Comparison of ENCODE assay signal across 13 cellular contexts in genomic region chr12:124814741-124815613, GRCh38. TPM values are rescaled to one million over a fixed set of nuclear protein-coding genes. Genes with fewer than 3 reads are reported as not detected.
DNase-seq lines count a peak whose midpoint lies in the region; ATAC-seq, FAIRE-seq and TF ChIP-seq lines count a peak whose summit lies in the region.
"Had no signal": no experiment of that assay in that cellular context is flagged by ENCODE, and none has a peak within 500 bp of the region (broad histone marks: within the 10 kb centered on the region; RNA-seq: fewer than 3 reads in every experiment).

No MANE protein-coding gene starts in this region.

- H3K4me3 ChIP-seq in right lobe of liver: no peak overlapping the region
- H3K4me3 ChIP-seq in effector memory CD4-positive, alpha-beta T cell (ENCODE audit: insufficient read depth, low read depth, low read length, poor library complexity, severe bottlenecking): no peak overlapping the region
- H3K4me3 ChIP-seq in spleen: no peak overlapping the region

- DNase-seq in CD14-positive monocyte (ENCODE audit: low spot score) (peak; percentile 64), NCI-H1417 (lab: John Stamatoyannopoulos, UW) (peak in 2 of 3 experiments; percentile 70 to 88), SHP77 (lab: John Stamatoyannopoulos, UW) (peak; percentile 64 to 72), right lobe of liver (peak in 1 of 3 donors; percentile 54), ureter (ENCODE audit: low spot score) (no peak), spleen (no peak), RCC 7860 (ENCODE audit: low spot score) (no peak)
- no peak for DNase-seq in effector memory CD4-positive, alpha-beta T cell
- DNase-seq: activated CD8-positive, alpha-beta T cell treated with anti-CD3 and anti-CD28 coated beads for 36 hours; activated naive CD4-positive, alpha-beta T cell treated with anti-CD3 and anti-CD28 coated beads for 36 hours; cerebellar nuclear complex had no signal

- TF ChIP-seq CTCF in CD14-positive monocyte (IDR thresholded peaks at IDR 0.05) (no peak), right lobe of liver (IDR thresholded peaks at IDR 0.05) (no peak), spleen (IDR thresholded peaks at IDR 0.05 in 8 of 11, conservative IDR thresholded peaks at IDR 0.05 in 3 of 11) (no peak)

- H3K4me1 ChIP-seq in right lobe of liver (peaks cover 0 to 22% (median 9%) of the 10 kb centered on the region in 4 donors), spleen (no peaks in the 10 kb centered on the region)
- no peaks in the 10 kb centered on the region for H3K4me1 ChIP-seq in effector memory CD4-positive, alpha-beta T cell (ENCODE audit: control insufficient read depth, insufficient read depth, low read length, poor library complexity, severe bottlenecking)

- intact Hi-C loops in CD14-positive monocyte (cut with micrococcal nuclease) (no loop called here), right lobe of liver (cut with DNase I) (no loop called here), spleen (cut with DNase I; ENCODE audit: low total_unique reads) (no loop called here)

- H3K4me1 Mint-ChIP-seq in CD14-positive monocyte: peaks cover 36% of the 10 kb centered on the region

- H3K36me3 ChIP-seq in right lobe of liver (peaks cover 0 to 37% (median 21%) of the 10 kb centered on the region in 4 donors), spleen (peaks cover 0 to 51% (median 16%) of the 10 kb centered on the region in 6 donors)
- no peaks in the 10 kb centered on the region for H3K36me3 ChIP-seq in effector memory CD4-positive, alpha-beta T cell (ENCODE audit: control insufficient read depth, insufficient read depth, low read length)

- no peaks in the 10 kb centered on the region for H3K27me3 ChIP-seq in right lobe of liver
- no peaks in the 10 kb centered on the region for H3K27me3 ChIP-seq in effector memory CD4-positive, alpha-beta T cell (replicated peaks; ENCODE audit: control insufficient read depth, insufficient read depth, low read length, poor library complexity, severe bottlenecking)
- H3K27me3 ChIP-seq in spleen (replicated peaks in 1 of 7): no peaks in the 10 kb centered on the region

- H3K27ac ChIP-seq in right lobe of liver (peak overlapping the region; percentile 33 to 81 (median 71)), spleen (no peak overlapping the region)
- H3K27ac ChIP-seq in effector memory CD4-positive, alpha-beta T cell (ENCODE audit: insufficient read depth, low read length, poor library complexity, severe bottlenecking): no peak overlapping the region

- peaks cover 36 to 37% of the 10 kb centered on the region in 2 donors for H3K36me3 Mint-ChIP-seq in CD14-positive monocyte

- H3K4me3 Mint-ChIP-seq in CD14-positive monocyte: peak overlapping the region; percentile 77 to 87
- H3K4me3 Mint-ChIP-seq: activated CD8-positive, alpha-beta T cell treated with anti-CD3 and anti-CD28 coated beads for 36 hours; activated naive CD4-positive, alpha-beta T cell treated with anti-CD3 and anti-CD28 coated beads for 36 hours; T-helper 2 cell treated with Interferon-gamma antibody and Interleukin-4, amounts not matched to agents 5 μg/mL and 100 μg/mL, for 36 hours had no signal

- peaks cover 0 to 7% (median 1%) of the 10 kb centered on the region in 7 donors for H3K9me3 Mint-ChIP-seq in CD14-positive monocyte
- H3K9me3 Mint-ChIP-seq: activated CD8-positive, alpha-beta T cell treated with anti-CD3 and anti-CD28 coated beads for 36 hours; activated naive CD4-positive, alpha-beta T cell treated with anti-CD3 and anti-CD28 coated beads for 36 hours; T-helper 2 cell treated with Interferon-gamma antibody and Interleukin-4, amounts not matched to agents 5 μg/mL and 100 μg/mL, for 36 hours had no signal

- WGBS in right lobe of liver (ENCODE audit: insufficient coverage, low coverage, low lambda C conversion rate, missing lambda C conversion rate): 27% methylated on average over 7 of the region's 38 CpGs
- WGBS in spleen, 5 donors: 74 to 85% (median 82%) methylated on average over 38 of the region's 38 CpGs

- H3K27ac Mint-ChIP-seq in CD14-positive monocyte: peak overlapping the region in 4 of 7 donors; percentile 51 to 82 (median 68)
- H3K27ac Mint-ChIP-seq: activated CD8-positive, alpha-beta T cell treated with anti-CD3 and anti-CD28 coated beads for 36 hours; activated naive CD4-positive, alpha-beta T cell treated with anti-CD3 and anti-CD28 coated beads for 36 hours; T-helper 2 cell treated with Interferon-gamma antibody and Interleukin-4, amounts not matched to agents 5 μg/mL and 100 μg/mL, for 36 hours had no signal

- peak; percentile 70 to 75 (median 70) for ATAC-seq in right lobe of liver
- ATAC-seq: activated CD8-positive, alpha-beta T cell treated with anti-CD3 and anti-CD28 coated beads for 36 hours had no signal

- peaks cover 1 to 3% (median 2%) of the 10 kb centered on the region in 3 donors for H3K27me3 Mint-ChIP-seq in CD14-positive monocyte (ENCODE audit: low read depth in 3 of 3)
- H3K27me3 Mint-ChIP-seq: activated CD8-positive, alpha-beta T cell treated with anti-CD3 and anti-CD28 coated beads for 36 hours had no signal

- H3K9me3 ChIP-seq in right lobe of liver (no peaks in the 10 kb centered on the region), spleen (peaks cover 0 to 3% (median 0%) of the 10 kb centered on the region in 8 donors)
- no peaks in the 10 kb centered on the region for H3K9me3 ChIP-seq in effector memory CD4-positive, alpha-beta T cell (ENCODE audit: control insufficient read depth, low read length)

- TF ChIP-seq POLR2A in right lobe of liver (IDR thresholded peaks at IDR 0.05) (no peak), spleen (IDR thresholded peaks at IDR 0.05) (no peak)

- FAIRE-seq in RCC 7860 (lab: Jason Lieb, UNC): no peak
- FAIRE-seq: G401.6 had no signal

RNA-seq across cellular contexts. Expression of gene SCARB1, which starts 48.7 kb away (rescaled TPM):
- 10 to 100 TPM; 13.1 to 15.2 TPM for polyA plus RNA-seq in CD14-positive monocyte
- 100 to 1,000 TPM; 128 to 359 (median 214) TPM for total RNA-seq in right lobe of liver
- 20.8 TPM for total RNA-seq in ureter
- 10 to 100 TPM; 22.0 to 59.3 (median 32.6) TPM for total RNA-seq in spleen
- polyA plus RNA-seq in spleen: 10 to 100 TPM; 11.9 to 19.5 (median 19.2) TPM

Comparison
In these comparisons a context has a peak if more than half of its experiments do, and no peak if none do; other contexts are left out.
1. DNase-seq: peak in CD14-positive monocyte (single experiment), NCI-H1417 (2 of 3) and SHP77 (2 of 2); none in ureter (single experiment), effector memory CD4-positive, alpha-beta T cell (0 of 3), spleen (single experiment) and RCC 7860 (single experiment).
2. H3K27ac ChIP-seq: peak in right lobe of liver (3 of 3); none in effector memory CD4-positive, alpha-beta T cell (single experiment) and spleen (0 of 8).